Comparison of ENCODE assay signal across 21 cellular contexts in the genomic region with DNA sequence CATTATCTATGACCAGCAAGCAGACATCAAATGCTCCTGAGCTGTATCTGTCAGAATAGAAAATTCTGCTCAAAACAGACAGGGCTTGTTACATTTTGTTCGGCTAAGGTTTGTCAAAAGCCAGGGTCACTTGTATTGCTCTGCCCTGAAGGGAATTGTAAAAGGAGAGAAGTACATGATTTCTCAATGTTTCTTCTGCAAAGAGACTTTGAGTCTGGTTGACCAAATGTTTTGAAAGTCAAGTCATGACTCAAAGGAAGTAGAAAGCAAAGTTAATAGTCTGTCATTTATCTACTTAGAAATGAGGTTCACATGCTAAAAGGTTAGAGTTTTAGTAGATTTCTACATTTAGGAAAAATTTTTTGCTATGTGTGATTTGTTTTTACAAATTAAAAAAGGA.
"Had no signal": no experiment of that assay in that cellular context is flagged by ENCODE, and none has a peak within 500 bp of the region (broad histone marks: within the 10 kb centered on the region; RNA-seq: fewer than 3 reads in every experiment).

No MANE protein-coding gene starts in this region.

- H3K36me3 Mint-ChIP-seq: natural killer cell, type B pancreatic cell had no signal

- H3K4me1 Mint-ChIP-seq: activated naive CD8-positive, alpha-beta T cell treated with anti-CD3 and anti-CD28 coated beads, Interleukin-2, amount 50 U/mL, for 24 hours; natural killer cell had no signal

- H3K4me3 ChIP-seq: heart left ventricle, prostate gland, right lobe of liver had no signal

- H3K9me3 ChIP-seq: heart left ventricle, prostate gland, right lobe of liver had no signal

- H3K27ac Mint-ChIP-seq: activated CD8-positive, alpha-beta T cell treated with anti-CD3 and anti-CD28 coated beads for 36 hours; activated naive CD8-positive, alpha-beta T cell treated with anti-CD3 and anti-CD28 coated beads, Interleukin-2, amount 50 U/mL, for 24 hours; activated T-helper 1 cell treated with anti-CD3 and anti-CD28 coated beads, Interleukin-12 subunit alpha, Interleukin-12 subunit beta, Interleukin-2, Interleukin-4 antibody, amounts not matched to agents 30 ng/mL and 10 ng/mL and 1 ng/mL, durations not matched to agents 14 hours and 24 hours and 36 hours; natural killer cell; type B pancreatic cell had no signal

- H3K27me3 ChIP-seq: heart left ventricle, right lobe of liver had no signal

- H3K36me3 ChIP-seq: heart left ventricle, prostate gland, right lobe of liver, WERI-Rb-1 had no signal

- H3K27ac ChIP-seq: heart left ventricle, prostate gland, right lobe of liver, WERI-Rb-1 had no signal

- DNase-seq: activated CD4-positive, alpha-beta T cell treated with anti-CD3 and anti-CD28 coated beads for 4 hours; activated CD8-positive, alpha-beta memory T cell treated with anti-CD3 and anti-CD28 coated beads, Interleukin-2, amount 50 U/mL, for 4 hours; activated CD8-positive, alpha-beta T cell treated with anti-CD3 and anti-CD28 coated beads for 36 hours; activated naive CD4-positive, alpha-beta T cell; activated naive CD8-positive, alpha-beta T cell treated with anti-CD3 and anti-CD28 coated beads, Interleukin-2, amount 50 U/mL, for 24 hours; central memory CD4-positive, alpha-beta T cell; erythroblast; foreskin melanocyte; heart left ventricle; mammary epithelial cell; natural killer cell; nucleus accumbens; right lobe of liver; stimulated activated CD4-positive, alpha-beta T cell treated with anti-CD3 and anti-CD28 coated beads, Interleukin-2, amount 100 ng/mL, for 24 hours; stimulated activated naive CD4-positive, alpha-beta T cell treated with Interleukin-2 at 50 U/mL for 16 hours; T-helper 9 cell; WERI-Rb-1 had no signal

- H3K4me1 ChIP-seq: heart left ventricle, prostate gland, right lobe of liver had no signal

- H3K27me3 Mint-ChIP-seq: activated CD8-positive, alpha-beta T cell treated with anti-CD3 and anti-CD28 coated beads for 36 hours; activated naive CD8-positive, alpha-beta T cell treated with anti-CD3 and anti-CD28 coated beads, Interleukin-2, amount 50 U/mL, for 24 hours had no signal

- ATAC-seq: activated CD8-positive, alpha-beta T cell treated with anti-CD3 and anti-CD28 coated beads for 36 hours; activated naive CD8-positive, alpha-beta T cell treated with anti-CD3 and anti-CD28 coated beads, Interleukin-2, amount 50 U/mL, for 24 hours; heart left ventricle; left lobe of liver; natural killer cell; right lobe of liver had no signal

- H3K4me3 Mint-ChIP-seq: activated CD8-positive, alpha-beta T cell treated with anti-CD3 and anti-CD28 coated beads for 36 hours; activated naive CD8-positive, alpha-beta T cell treated with anti-CD3 and anti-CD28 coated beads, Interleukin-2, amount 50 U/mL, for 24 hours; activated T-helper 1 cell treated with anti-CD3 and anti-CD28 coated beads, Interleukin-12 subunit alpha, Interleukin-12 subunit beta, Interleukin-2, Interleukin-4 antibody, amounts not matched to agents 30 ng/mL and 10 ng/mL and 1 ng/mL, durations not matched to agents 14 hours and 24 hours and 36 hours; natural killer cell; type B pancreatic cell had no signal

- H3K9me3 Mint-ChIP-seq: activated T-helper 1 cell treated with anti-CD3 and anti-CD28 coated beads, Interleukin-12 subunit alpha, Interleukin-12 subunit beta, Interleukin-2, Interleukin-4 antibody, amounts not matched to agents 30 ng/mL and 10 ng/mL and 1 ng/mL, durations not matched to agents 14 hours and 24 hours and 36 hours had no signal
